In genomic region chr2:238174291-238174690, GRCh38 we compare ENCODE assay signal across 16 cellular contexts. TPM values are rescaled to one million over a fixed set of nuclear protein-coding genes. Genes with fewer than 3 reads are reported as not detected.
A peak's percentile ranks its signal among the peaks of the same experiment; 100 is the strongest.
DNase-seq lines count a peak whose midpoint lies in the region; ATAC-seq and TF ChIP-seq lines count a peak whose summit lies in the region.
"Had no signal": no experiment of that assay in that cellular context is flagged by ENCODE, and none has a peak within 500 bp of the region (broad histone marks: within the 10 kb centered on the region; RNA-seq: fewer than 3 reads in every experiment).

No MANE protein-coding gene starts in this region.

- peaks cover 14 to 15% of the 10 kb centered on the region in 2 experiments; a peak in 3 of 4 replicates for H3K4me1 ChIP-seq in SK-N-SH (ENCODE audit: control insufficient read depth in 1 of 2, insufficient read depth in 2 of 2, low read depth in 1 of 2, low read length in 1 of 2)

- TF ChIP-seq RAD21 in SK-N-SH (IDR thresholded peaks at IDR 0.05; ENCODE audit: low read length), result no peak

- H3K27me3 ChIP-seq in SK-N-SH (ENCODE audit: insufficient read depth), result no peaks in the 10 kb centered on the region
- H3K27me3 ChIP-seq: BLaER1 had no signal

- peaks cover 42 to 73% of the 10 kb centered on the region in 2 experiments for H3K36me3 ChIP-seq in SK-N-SH (replicated peaks in 1 of 2; ENCODE audit: control insufficient read depth in 1 of 2, insufficient read depth in 2 of 2, low read length in 1 of 2)

- TF ChIP-seq CTCF in VCaP (conservative IDR thresholded peaks at IDR 0.05) (no peak), SK-N-SH (IDR thresholded peaks at IDR 0.05) (no peak)

- CTCF ChIA-PET in SK-N-SH (lab: Yijun Ruan, JAX), result interaction anchor here (1.1 to 1.7 kb wide), 3 partner anchors 9 to 65 kb away, joined by 3 to 4 read pairs (median 4); no protein-coding TSS in a partner anchor

- H3K9me3 ChIP-seq in SK-N-SH, result no peaks in the 10 kb centered on the region
- H3K9me3 ChIP-seq: BLaER1 had no signal

- no peaks in the 10 kb centered on the region for H3K79me2 ChIP-seq in SK-N-SH (ENCODE audit: insufficient read depth)

- no peaks in the 10 kb centered on the region for H3K9me2 ChIP-seq in SK-N-SH

- peak; percentile 48 for DNase-seq in DMS79 treated with DMSO at 0.1 percent for 48 hours (lab: John Stamatoyannopoulos, UW)
- DNase-seq in DMS79 (lab: John Stamatoyannopoulos, UW), result no peak
- peak; percentile 32 for DNase-seq in islet precursor cell
- no peak for DNase-seq in occipital lobe (lab: John Stamatoyannopoulos, UW)
- DNase-seq in SK-N-SH, result no peak
- DNase-seq: AML-193; CD4-positive, CD25-positive, alpha-beta regulatory T cell; HCEC 1CT; HFFc6 had no signal

- H3F3A ChIP-seq in SK-N-SH (replicated peaks; ENCODE audit: insufficient read depth), result peaks cover 23% of the 10 kb centered on the region

- no peak overlapping the region for H3K9ac ChIP-seq in SK-N-SH
- H3K9ac ChIP-seq: BLaER1 had no signal

- no peak for TF ChIP-seq EP300 in SK-N-SH (IDR thresholded peaks at IDR 0.05; ENCODE audit: borderline replicate concordance in 1 of 2, low read depth in 1 of 2, low read length in 1 of 2)

- ATAC-seq in GM21367 (IDR thresholded peaks at IDR 0.05; ENCODE audit: unreplicated experiment), result no peak

- H3K27ac ChIP-seq in VCaP, result peak overlapping the region; percentile 74
- peak overlapping the region in 1 of 2 experiments; percentile 6; a peak in 1 of 4 replicates for H3K27ac ChIP-seq in SK-N-SH (ENCODE audit: low read depth in 2 of 2, low read length in 1 of 2)
- H3K27ac ChIP-seq: 22Rv1, BLaER1, HL-60 had no signal

- WGBS in SK-N-SH (ENCODE audit: low lambda C conversion rate), result 100% methylated on average over 3 of the region's 8 CpGs

- H4K20me1 ChIP-seq in SK-N-SH (ENCODE audit: insufficient read depth), result no peaks in the 10 kb centered on the region

- H3K4me3 ChIP-seq in SK-N-SH (ENCODE audit: low read depth in 2 of 2, low read length in 1 of 2), result no peak overlapping the region
- H3K4me3 ChIP-seq: BLaER1 had no signal

- POLR2A ChIA-PET in SK-N-SH (lab: Yijun Ruan, JAX), result no interaction called here

- H2AFZ ChIP-seq in SK-N-SH (ENCODE audit: low read depth), result no peak overlapping the region

- H3K4me2 ChIP-seq in SK-N-SH, result no peak overlapping the region
- H3K4me2 ChIP-seq: BLaER1 had no signal

TF ChIP-seq in SK-N-SH, 30 proteins besides CTCF, POLR2A, EP300 and RAD21:
- TF ChIP-seq MXI1 (IDR thresholded peaks at IDR 0.05; ENCODE audit: low read depth, low read length) (no peak), POLR2AphosphoS5 (IDR thresholded peaks at IDR 0.05; ENCODE audit: low read depth, low read length) (no peak), ELF1 (IDR thresholded peaks at IDR 0.05) (no peak), MAX (IDR thresholded peaks at IDR 0.05; ENCODE audit: low read depth) (no peak), REST (IDR thresholded peaks at IDR 0.05; ENCODE audit: low read depth, low read length) (no peak), JUND (IDR thresholded peaks at IDR 0.05) (no peak), USF2 (IDR thresholded peaks at IDR 0.05; ENCODE audit: borderline replicate concordance, low read depth, low read length) (no peak), RFX5 (IDR thresholded peaks at IDR 0.05; ENCODE audit: low read length) (no peak)

RNA-seq across cellular contexts. Expression of gene ERFE, which starts 15.5 kb away (rescaled TPM):
- total RNA-seq in occipital lobe, result 1.6 TPM
- 1.3 and 1.5 TPM in 2 replicates for polyA plus RNA-seq in SK-N-SH (2012; rRNA removed)
- polyA plus RNA-seq in SK-N-SH (2012; cell fraction: cytosol; rRNA removed), result 0.58 and 1.2 TPM in 2 replicates
- 2.6 TPM in 2 replicates for polyA plus RNA-seq in SK-N-SH (2012; cell fraction: nucleus; rRNA removed)
- total RNA-seq: CD4-positive, CD25-positive, alpha-beta regulatory T cell had no signal

RNA-seq across cellular contexts. Expression of gene ILKAP, which starts 29.2 kb away (rescaled TPM):
- total RNA-seq in occipital lobe, result 78.3 TPM
- polyA plus RNA-seq in SK-N-SH (2012; rRNA removed), result 35.6 and 49.2 TPM in 2 replicates
- polyA plus RNA-seq in SK-N-SH (2012; cell fraction: cytosol; rRNA removed), result 31.8 and 34.3 TPM in 2 replicates
- polyA plus RNA-seq in SK-N-SH (2012; cell fraction: nucleus; rRNA removed), result 126 and 149 TPM in 2 replicates

RNA-seq across cellular contexts. Expression of gene KLHL30, which starts 35.8 kb away (rescaled TPM):
- 0.16 TPM for total RNA-seq in occipital lobe
- not detected in 2 replicates for polyA plus RNA-seq in SK-N-SH (2012; rRNA removed)
- polyA plus RNA-seq in SK-N-SH (2012; cell fraction: cytosol; rRNA removed), result not detected in 2 replicates
- not detected in 2 replicates for polyA plus RNA-seq in SK-N-SH (2012; cell fraction: nucleus; rRNA removed)
- total RNA-seq: A673; CD4-positive, CD25-positive, alpha-beta regulatory T cell; H4 had no signal
- polyA plus RNA-seq: CD4-positive, CD25-positive, alpha-beta regulatory T cell had no signal

Comparison
In these comparisons a context has a peak if more than half of its experiments do, and no peak if none do; other contexts are left out.
1. DNase-seq: peak in DMS79 treated with DMSO at 0.1 percent for 48 hours (single experiment) and islet precursor cell (single experiment); none in DMS79 (single experiment), occipital lobe (single experiment) and SK-N-SH (single experiment).